Comparison of ENCODE assay signal across 15 cellular contexts in genomic region chr7:43313628-43314378, GRCh38.
"Had no signal": no experiment of that assay in that cellular context is flagged by ENCODE, and none has a peak within 500 bp of the region (broad histone marks: within the 10 kb centered on the region; RNA-seq: fewer than 3 reads in every experiment).

No MANE protein-coding gene starts in this region.

- H3K36me3 Mint-ChIP-seq: neural progenitor cell had no signal

- H3K9me3 ChIP-seq: adrenal gland, ovary, tibial nerve had no signal

- H3K27ac ChIP-seq: adrenal gland, epithelial cell of prostate, neural progenitor cell, ovary, tibial nerve, VCaP had no signal

- H3K27me3 ChIP-seq: adrenal gland, neural progenitor cell, ovary, tibial nerve had no signal

- H3K9me3 Mint-ChIP-seq: neural progenitor cell had no signal

- H3K27ac Mint-ChIP-seq: neural progenitor cell had no signal

- H2AFZ ChIP-seq: neural progenitor cell had no signal

- H3K36me3 ChIP-seq: adrenal gland, neural progenitor cell, ovary, tibial nerve had no signal

- H3K4me3 Mint-ChIP-seq: neural progenitor cell had no signal

- H3K4me1 ChIP-seq: adrenal gland had no signal

- H3K4me2 ChIP-seq: neural progenitor cell had no signal

- H3K4me3 ChIP-seq: adrenal gland, neural progenitor cell, ovary, tibial nerve had no signal

- H3K9ac ChIP-seq: neural progenitor cell had no signal

- DNase-seq: activated naive CD4-positive, alpha-beta T cell; adrenal gland; central memory CD4-positive, alpha-beta T cell; cortex of kidney; effector CD8-positive, alpha-beta T cell; hypothalamus; kidney glomerular epithelial cell; ovary; stimulated activated CD4-positive, alpha-beta T cell treated with anti-CD3 and anti-CD28 coated beads, Interleukin-4, amount 100 ng/mL, for 24 hours; SW 1271; T-helper 9 cell had no signal
